In genomic region chr11:97754976-97755375, GRCh38 we compare ENCODE assay signal across 26 cellular contexts.
DNase-seq lines count a peak whose midpoint lies in the region; TF ChIP-seq lines count a peak whose summit lies in the region.
"Had no signal": no experiment of that assay in that cellular context is flagged by ENCODE, and none has a peak within 500 bp of the region (broad histone marks: within the 10 kb centered on the region; RNA-seq: fewer than 3 reads in every experiment).

No MANE protein-coding gene starts in this region.

- H3K79me1 ChIP-seq in mesendoderm (ENCODE audit: low read length): no peaks in the 10 kb centered on the region

- H3K9me3 ChIP-seq in mammary epithelial cell (replicated peaks; ENCODE audit: insufficient read depth, low read length): no peaks in the 10 kb centered on the region
- H3K9me3 ChIP-seq: SJCRH30 had no signal

- no peak overlapping the region for H2BK120ac ChIP-seq in mesendoderm (ENCODE audit: low read depth, low read length)

- BruUV-seq in mammary epithelial cell (replicated peaks; lab: Mats Ljungman, UMichigan) (no TSS peak), MCF 10A (replicated peaks; lab: Mats Ljungman, UMichigan) (no TSS peak)

- no peaks in the 10 kb centered on the region for H3K79me2 ChIP-seq in mammary epithelial cell (ENCODE audit: insufficient read depth, low read length)
- no peaks in the 10 kb centered on the region for H3K79me2 ChIP-seq in mesendoderm (ENCODE audit: control insufficient read depth, insufficient read depth, low read length)

- in situ Hi-C loops in mammary epithelial cell (cut with MboI; ENCODE audit: low sequenced_read_pairs in 2 of 2): no loop called here

- H3K27me3 Mint-ChIP-seq in MCF 10A (ENCODE audit: insufficient read depth, unreplicated experiment) (peaks cover 61% of the 10 kb centered on the region), chondrocyte (ENCODE audit: low read depth) (peaks cover 3% of the 10 kb centered on the region)
- H3K27me3 Mint-ChIP-seq: B cell; CD8-positive, alpha-beta memory T cell had no signal

- H3K18ac ChIP-seq in mesendoderm (ENCODE audit: low read length): no peak overlapping the region

- no peak overlapping the region for H3K23ac ChIP-seq in mesendoderm (ENCODE audit: low read length)

- POLR2A ChIA-PET in MCF 10A (lab: Yijun Ruan, JAX): no interaction called here

- H4K8ac ChIP-seq in mesendoderm (ENCODE audit: low read depth, low read length): no peak overlapping the region

- 54% methylated on average over 3 of the region's 3 CpGs for WGBS in mammary epithelial cell (ENCODE audit: low coverage, missing lambda C conversion rate)
- no CpG with 5 or more reads among the region's 3 CpGs for WGBS in mesendoderm (ENCODE audit: extremely low coverage, insufficient coverage, low lambda C conversion rate)

- CTCF ChIA-PET in mammary epithelial cell (lab: Charles Lee; ENCODE audit: low non-redundant PET) (no interaction called here), MCF 10A (lab: Yijun Ruan, JAX) (no interaction called here)

- H3K56ac ChIP-seq in mesendoderm (ENCODE audit: low read length): no peak overlapping the region

- no peak overlapping the region for H3K27ac Mint-ChIP-seq in MCF 10A (ENCODE audit: low read depth, unreplicated experiment)
- H3K27ac Mint-ChIP-seq in chondrocyte (ENCODE audit: unreplicated experiment): no peak overlapping the region
- H3K27ac Mint-ChIP-seq: B cell; CD8-positive, alpha-beta memory T cell had no signal

- H3K9me3 Mint-ChIP-seq in MCF 10A (ENCODE audit: unreplicated experiment): no peaks in the 10 kb centered on the region
- H3K9me3 Mint-ChIP-seq in chondrocyte (ENCODE audit: low read depth): no peaks in the 10 kb centered on the region

- H3K4ac ChIP-seq in mesendoderm (ENCODE audit: low read depth, low read length): no peak overlapping the region

- no peak overlapping the region for H2BK5ac ChIP-seq in mesendoderm (ENCODE audit: low read length)

- H3K27me3 ChIP-seq in mammary epithelial cell (ENCODE audit: insufficient read depth, low read length) (no peaks in the 10 kb centered on the region), mesendoderm (ENCODE audit: insufficient read depth, low read length, poor library complexity) (no peaks in the 10 kb centered on the region)
- H3K27me3 ChIP-seq: SJCRH30 had no signal

- H3K4me1 Mint-ChIP-seq in MCF 10A (ENCODE audit: insufficient read depth, unreplicated experiment) (no peaks in the 10 kb centered on the region), chondrocyte (ENCODE audit: low read depth) (no peaks in the 10 kb centered on the region)
- H3K4me1 Mint-ChIP-seq: B cell; CD8-positive, alpha-beta memory T cell had no signal

- no peaks in the 10 kb centered on the region for H3K36me3 ChIP-seq in mammary epithelial cell (ENCODE audit: insufficient read depth, low read length)
- no peaks in the 10 kb centered on the region for H3K36me3 ChIP-seq in mesendoderm (ENCODE audit: control insufficient read depth, insufficient read depth, low read length)
- H3K36me3 ChIP-seq: SJCRH30 had no signal

- dilution Hi-C loops in mammary epithelial cell (cut with HindIII; ENCODE audit: low sequenced_read_pairs): no loop called here

- peaks cover 7% of the 10 kb centered on the region for H3K4me1 ChIP-seq in mammary epithelial cell (ENCODE audit: insufficient read depth, low read length)
- no peaks in the 10 kb centered on the region for H3K4me1 ChIP-seq in mesendoderm (ENCODE audit: control insufficient read depth, low read depth, low read length)
- H3K4me1 ChIP-seq: SJCRH30 had no signal

- H3K27ac ChIP-seq in mammary epithelial cell (ENCODE audit: insufficient read depth, low read depth, low read length) (no peak overlapping the region), mesendoderm (ENCODE audit: low read depth, low read length) (no peak overlapping the region)
- H3K27ac ChIP-seq: 22Rv1, C4-2B, PC-9, SJCRH30 had no signal

- intact Hi-C loops in mammary epithelial cell (cut with micrococcal nuclease): no loop called here
- intact Hi-C loops in MCF 10A (cut with micrococcal nuclease): no loop called here

- no peak overlapping the region for H4K5ac ChIP-seq in mesendoderm (ENCODE audit: low read length)

- H3K4me2 ChIP-seq in mammary epithelial cell (ENCODE audit: insufficient read depth, low read depth, low read length): no peak overlapping the region
- no peak overlapping the region for H3K4me2 ChIP-seq in mesendoderm (ENCODE audit: low read length)
- H3K4me2 ChIP-seq: PC-9 had no signal

- no peaks in the 10 kb centered on the region for H3K36me3 Mint-ChIP-seq in MCF 10A (ENCODE audit: insufficient read depth, unreplicated experiment)
- H3K36me3 Mint-ChIP-seq in chondrocyte (ENCODE audit: low read depth): no peaks in the 10 kb centered on the region
- H3K36me3 Mint-ChIP-seq: CD8-positive, alpha-beta memory T cell had no signal

- no peak overlapping the region for H3K4me3 Mint-ChIP-seq in MCF 10A (ENCODE audit: unreplicated experiment)
- H3K4me3 Mint-ChIP-seq in chondrocyte (ENCODE audit: unreplicated experiment): no peak overlapping the region
- H3K4me3 Mint-ChIP-seq: B cell; CD8-positive, alpha-beta memory T cell had no signal

- no peak for TF ChIP-seq CTCF in mammary epithelial cell (conservative IDR thresholded peaks at IDR 0.05 in 1 of 2, IDR thresholded peaks at IDR 0.05 in 1 of 2; ENCODE audit: extremely low read depth in 1 of 2, insufficient read depth in 1 of 2, low read depth in 1 of 2, low read length in 2 of 2)
- no peak for TF ChIP-seq CTCF in MCF 10A (IDR thresholded peaks at IDR 0.05; ENCODE audit: unreplicated experiment)
- TF ChIP-seq CTCF in epithelial cell of esophagus (IDR thresholded peaks at IDR 0.05; ENCODE audit: insufficient read depth, low read depth, low read length, missing control alignments): no peak
- TF ChIP-seq CTCF in chondrocyte (IDR thresholded peaks at IDR 0.05): no peak
- TF ChIP-seq CTCF in GM20000 (IDR thresholded peaks at IDR 0.05; ENCODE audit: extremely low read depth, missing control alignments): no peak

- no peaks in the 10 kb centered on the region for H4K20me1 ChIP-seq in mammary epithelial cell (ENCODE audit: insufficient read depth, low read length)

- no peak overlapping the region for H3K9ac ChIP-seq in mammary epithelial cell (ENCODE audit: insufficient read depth, low read length)
- H3K9ac ChIP-seq in mesendoderm (ENCODE audit: low read length): no peak overlapping the region

- DNase-seq in mammary epithelial cell (peak; percentile 32), MCF 10A (ENCODE audit: unreplicated experiment) (no peak), epithelial cell of esophagus (ENCODE audit: low read depth) (peak; percentile 54), mesendoderm (peak; percentile 16), kidney glomerular epithelial cell (lab: John Stamatoyannopoulos, UW) (no peak), chondrocyte (ENCODE audit: low spot score) (no peak), HCEC 1CT (no peak), GM20000 (ENCODE audit: low spot score) (no peak)
- DNase-seq: CD8-positive, alpha-beta memory T cell; DMS 273 treated with DMSO at 0.1 percent for 48 hours; DMS79; EL; GDM1; H7; IMR-90; KG1; MM.1S; NCI-H2029; NCI-H446 treated with DMSO at 0.1 percent for 48 hours; NCI-H526; PC-9; SJCRH30 had no signal

- no peak overlapping the region for H2BK15ac ChIP-seq in mesendoderm (replicated peaks; ENCODE audit: low read depth)

- H2AK5ac ChIP-seq in mesendoderm (ENCODE audit: low read length): no peak overlapping the region

- no peak overlapping the region for H2AFZ ChIP-seq in mammary epithelial cell (ENCODE audit: low read depth, low read length)

- no peak overlapping the region for H3K4me3 ChIP-seq in mammary epithelial cell (replicated peaks in 1 of 3; ENCODE audit: insufficient read depth in 1 of 3, low read depth in 2 of 3, low read length in 3 of 3)
- no peak overlapping the region for H3K4me3 ChIP-seq in epithelial cell of esophagus (ENCODE audit: low read length)
- H3K4me3 ChIP-seq in mesendoderm (ENCODE audit: low read length): no peak overlapping the region
- H3K4me3 ChIP-seq: GM12878, PC-9, SJCRH30 had no signal

Comparison
In these comparisons a context has a peak if more than half of its experiments do, and no peak if none do; other contexts are left out.
1. DNase-seq: peak in mammary epithelial cell (single experiment), epithelial cell of esophagus (single experiment) and mesendoderm (single experiment); none in MCF 10A (single experiment), kidney glomerular epithelial cell (single experiment), chondrocyte (single experiment), HCEC 1CT (single experiment) and GM20000 (single experiment).